Comparison of ENCODE assay signal across 1 cellular context in genomic region chrX:69280956-69281355, GRCh38.
TF ChIP-seq lines count a peak whose summit lies in the region.

No MANE protein-coding gene starts in this region.

TF ChIP-seq in IMR-90, 13 proteins besides CTCF, POLR2A, EP300 and RAD21 (continued from another document):
- TF ChIP-seq ELK1 (IDR thresholded peaks at IDR 0.05; ENCODE audit: borderline replicate concordance, low read depth, low read length) (no peak), RFX5 (IDR thresholded peaks at IDR 0.05; ENCODE audit: low read depth, low read length) (no peak), MAFK (IDR thresholded peaks at IDR 0.05; ENCODE audit: low read depth, low read length) (no peak), BHLHE40 (IDR thresholded peaks at IDR 0.05; ENCODE audit: low read depth, low read length) (no peak), NFE2L2 (IDR thresholded peaks at IDR 0.05; ENCODE audit: low read depth, low read length) (no peak), MXI1 (IDR thresholded peaks at IDR 0.05; ENCODE audit: borderline replicate concordance, low read depth, low read length) (no peak)
